ENCODE assay signal across 8 cellular contexts in the genomic region with DNA sequence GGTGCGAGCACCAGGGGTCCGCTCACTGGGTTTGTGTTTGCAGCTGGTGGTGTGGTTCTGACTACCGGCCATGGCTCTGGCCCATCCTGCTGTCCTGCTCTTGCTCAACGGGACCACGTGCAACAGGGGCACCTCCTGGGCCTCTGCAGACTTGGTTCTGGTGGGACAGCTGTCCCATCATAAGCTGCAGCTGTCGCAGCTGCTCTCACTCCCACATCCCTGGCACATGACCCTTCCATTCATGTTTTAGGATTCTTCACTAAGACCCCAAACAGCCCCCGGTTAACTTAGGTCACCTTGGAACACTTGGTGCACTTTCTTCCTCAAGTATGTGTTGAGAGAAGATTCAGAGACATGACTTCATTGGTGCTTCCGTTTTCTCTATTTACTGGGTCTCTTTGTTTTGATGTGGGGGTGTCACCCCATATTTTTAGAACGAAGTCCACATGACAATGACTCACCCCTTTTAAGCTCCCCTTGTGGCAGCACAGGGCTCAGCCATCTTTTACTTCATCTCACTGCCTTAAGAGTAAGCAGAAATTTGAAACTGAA.
DNase-seq lines count a peak whose midpoint lies in the region; ATAC-seq and TF ChIP-seq lines count a peak whose summit lies in the region.

No MANE protein-coding gene starts in this region.

- no peaks in the 10 kb centered on the region for H3K79me1 ChIP-seq in neuronal stem cell (ENCODE audit: low read depth, low read length)

- no peak overlapping the region for H3K4ac ChIP-seq in neuronal stem cell (ENCODE audit: low read length)

- no peak overlapping the region for H2BK120ac ChIP-seq in neuronal stem cell (ENCODE audit: low read depth, low read length)

- H3K27ac ChIP-seq in neuronal stem cell (replicated peaks; ENCODE audit: low read length) (no peak overlapping the region), WERI-Rb-1 (no peak overlapping the region)

- H2BK12ac ChIP-seq in neuronal stem cell (ENCODE audit: low read length) = no peak overlapping the region

- ATAC-seq in GM18519 (IDR thresholded peaks at IDR 0.05; ENCODE audit: low FRiP score, unreplicated experiment) (peak; percentile 77), HG02885 (IDR thresholded peaks at IDR 0.05; ENCODE audit: poor library complexity, unreplicated experiment) (peak; percentile 86)
- peak; percentile 65 for ATAC-seq in activated CD8-positive, alpha-beta T cell treated with anti-CD3 and anti-CD28 coated beads for 36 hours

- no peak overlapping the region for H3K14ac ChIP-seq in neuronal stem cell (ENCODE audit: low read length)

- H3K4me1 ChIP-seq in neuronal stem cell (ENCODE audit: control insufficient read depth in 2 of 2, insufficient read depth in 1 of 2, low read depth in 1 of 2, low read length in 2 of 2) = no peaks in the 10 kb centered on the region

- no peak for DNase-seq in activated CD8-positive, alpha-beta T cell treated with anti-CD3 and anti-CD28 coated beads for 36 hours
- DNase-seq in neuronal stem cell (ENCODE audit: low spot score) = no peak
- DNase-seq in NCI-H1092 treated with DMSO at 0.1 percent for 48 hours (lab: John Stamatoyannopoulos, UW) = no peak
- no peak for DNase-seq in AML-193 (lab: John Stamatoyannopoulos, UW)
- no peak for DNase-seq in WERI-Rb-1
- no peak for DNase-seq in activated CD4-positive, alpha-beta T cell treated with anti-CD3 and anti-CD28 coated beads, Interleukin-2, amount 50 U/mL, for 1 hour

- H3K36me3 ChIP-seq in neuronal stem cell (replicated peaks in 1 of 2; ENCODE audit: control insufficient read depth in 2 of 2, insufficient read depth in 2 of 2, low read length in 2 of 2) (peaks cover 0 to 4% of the 10 kb centered on the region in 2 donors), WERI-Rb-1 (no peaks in the 10 kb centered on the region)

- H3K27me3 ChIP-seq in neuronal stem cell (ENCODE audit: control insufficient read depth in 3 of 3, insufficient read depth in 3 of 3, low read depth in 1 of 3, low read length in 3 of 3) (peaks cover 0 to 10% (median 6%) of the 10 kb centered on the region in 3 experiments), WERI-Rb-1 (ENCODE audit: insufficient read depth, low read depth, severe bottlenecking) (peaks cover 94% of the 10 kb centered on the region)

- no peak overlapping the region for H4K91ac ChIP-seq in neuronal stem cell (ENCODE audit: low read depth, low read length, poor library complexity)

- H3K4me2 ChIP-seq in neuronal stem cell (ENCODE audit: insufficient read depth, low read length, poor library complexity, severe bottlenecking) = no peak overlapping the region

- H3K36me3 Mint-ChIP-seq in activated CD8-positive, alpha-beta T cell treated with anti-CD3 and anti-CD28 coated beads for 36 hours (ENCODE audit: low read depth) = no peaks in the 10 kb centered on the region

- no peaks in the 10 kb centered on the region for H3K9me3 Mint-ChIP-seq in activated CD8-positive, alpha-beta T cell treated with anti-CD3 and anti-CD28 coated beads for 36 hours

- H3K4me3 ChIP-seq in neuronal stem cell (ENCODE audit: low read length in 2 of 2) (no peak overlapping the region), WERI-Rb-1 (ENCODE audit: low read depth, low read length) (no peak overlapping the region)

- TF ChIP-seq CTCF in activated CD8-positive, alpha-beta T cell treated with anti-CD3 and anti-CD28 coated beads for 36 hours (IDR thresholded peaks at IDR 0.05) = no peak
- TF ChIP-seq CTCF in WERI-Rb-1 (IDR thresholded peaks at IDR 0.05; ENCODE audit: low read depth, low read length) = no peak

- no CpG with 5 or more reads among the region's 9 CpGs for WGBS in neuronal stem cell (ENCODE audit: extremely low coverage in 2 of 2, insufficient read length in 2 of 2, insufficient replicate concordance in 1 of 2), 2 donors

- H3K27me3 Mint-ChIP-seq in activated CD8-positive, alpha-beta T cell treated with anti-CD3 and anti-CD28 coated beads for 36 hours = peaks cover 4% of the 10 kb centered on the region

- POLR2A ChIA-PET in activated CD8-positive, alpha-beta T cell treated with anti-CD3 and anti-CD28 coated beads for 36 hours (lab: Charles Lee) = no interaction called here

- H2AFZ ChIP-seq in neuronal stem cell (ENCODE audit: low read length) = no peak overlapping the region

- peaks cover 5% of the 10 kb centered on the region for H3K4me1 Mint-ChIP-seq in activated CD8-positive, alpha-beta T cell treated with anti-CD3 and anti-CD28 coated beads for 36 hours (ENCODE audit: low read depth)

- H3K9me3 ChIP-seq in neuronal stem cell (replicated peaks in 1 of 2; ENCODE audit: control insufficient read depth in 2 of 2, insufficient read depth in 1 of 2, low read depth in 1 of 2, low read length in 2 of 2) (peaks cover 6 to 11% of the 10 kb centered on the region in 2 donors), WERI-Rb-1 (ENCODE audit: severe bottlenecking) (no peaks in the 10 kb centered on the region)

- intact Hi-C loops in activated CD8-positive, alpha-beta T cell treated with anti-CD3 and anti-CD28 coated beads for 36 hours (cut with micrococcal nuclease) = no loop called here

- no peak overlapping the region for H2BK15ac ChIP-seq in neuronal stem cell (ENCODE audit: low read length)

- no peak overlapping the region for H3K27ac Mint-ChIP-seq in activated CD8-positive, alpha-beta T cell treated with anti-CD3 and anti-CD28 coated beads for 36 hours

- no peak overlapping the region for H3K9ac ChIP-seq in neuronal stem cell (ENCODE audit: low read depth, low read length, poor library complexity)

- no peak overlapping the region for H3K4me3 Mint-ChIP-seq in activated CD8-positive, alpha-beta T cell treated with anti-CD3 and anti-CD28 coated beads for 36 hours

- CTCF ChIA-PET in activated CD8-positive, alpha-beta T cell treated with anti-CD3 and anti-CD28 coated beads for 36 hours (lab: Charles Lee) = interaction anchor here (0.6 to 2.6 kb wide), 2 partner anchors 21 to 305 kb away, joined by 3 to 13 read pairs; no protein-coding TSS in a partner anchor

- H3K23ac ChIP-seq in neuronal stem cell (ENCODE audit: low read depth, low read length, poor library complexity) = no peak overlapping the region

- peak overlapping the region; percentile 29 for H3K18ac ChIP-seq in neuronal stem cell (ENCODE audit: low read length)

- no peak overlapping the region for H2BK5ac ChIP-seq in neuronal stem cell (ENCODE audit: low read length)

- no peak overlapping the region for H4K8ac ChIP-seq in neuronal stem cell (ENCODE audit: low read depth, low read length)

- no peak overlapping the region for H2AK5ac ChIP-seq in neuronal stem cell (ENCODE audit: low read depth, low read length)
